ENCODE assay signal across 19 cellular contexts in the genomic region with DNA sequence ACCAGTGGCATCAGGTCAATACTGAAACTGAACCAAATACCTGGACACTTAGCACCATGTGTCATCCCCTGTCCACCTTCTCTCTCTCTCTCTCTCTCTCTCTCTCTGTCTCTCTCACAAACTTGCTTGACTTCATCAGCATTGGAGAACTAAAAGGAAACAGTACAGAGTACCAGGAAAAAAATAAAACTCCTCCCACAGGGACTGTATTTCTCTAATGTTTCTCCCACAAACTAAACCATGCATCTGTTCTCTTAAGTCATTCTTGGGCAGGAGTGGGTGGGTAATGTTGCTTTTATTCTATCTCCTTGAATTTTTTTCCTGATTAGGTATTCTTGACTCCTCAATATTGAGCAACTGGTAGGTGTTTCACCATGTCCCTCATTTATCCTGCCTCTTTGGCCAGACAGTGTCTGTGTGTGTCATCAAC.
A peak's percentile ranks its signal among the peaks of the same experiment; 100 is the strongest.
DNase-seq lines count a peak whose midpoint lies in the region; ATAC-seq and TF ChIP-seq lines count a peak whose summit lies in the region.
"Had no signal": no experiment of that assay in that cellular context is flagged by ENCODE, and none has a peak within 500 bp of the region (broad histone marks: within the 10 kb centered on the region; RNA-seq: fewer than 3 reads in every experiment).

No MANE protein-coding gene starts in this region.

- H4K20me1 ChIP-seq in GM23248 (ENCODE audit: insufficient read depth) = no peaks in the 10 kb centered on the region

- H3K9ac ChIP-seq in GM23248 = no peak overlapping the region

- H3K9me3 ChIP-seq in AG04450 (ENCODE audit: control insufficient read depth, insufficient read depth, low read length) (no peaks in the 10 kb centered on the region), GM23248 (ENCODE audit: low read depth) (no peaks in the 10 kb centered on the region), Peyer's patch (no peaks in the 10 kb centered on the region)
- H3K9me3 ChIP-seq: A549, lower lobe of right lung, neutrophil had no signal

- peaks cover 22% of the 10 kb centered on the region for H3K4me1 ChIP-seq in GM23248 (ENCODE audit: insufficient read depth)
- no peaks in the 10 kb centered on the region for H3K4me1 ChIP-seq in Peyer's patch
- H3K4me1 ChIP-seq: lower lobe of right lung had no signal

- TF ChIP-seq POLR2A in Peyer's patch (IDR thresholded peaks at IDR 0.05) = no peak

- in situ Hi-C loops in GM23248 (cut with MboI) = no loop called here

- H3K27ac ChIP-seq in AG04450 (ENCODE audit: low read depth, low read length) (peak overlapping the region; percentile 31), GM23248 (peak overlapping the region; percentile 11; the same call in 1 of the 2 replicates), Peyer's patch (no peak overlapping the region)
- H3K27ac ChIP-seq: lower lobe of right lung, neutrophil had no signal

- H3K27me3 ChIP-seq in AG04450 (ENCODE audit: control insufficient read depth, insufficient read depth, low read length) (no peaks in the 10 kb centered on the region), GM23248 (replicated peaks; ENCODE audit: insufficient read depth) (no peaks in the 10 kb centered on the region), Peyer's patch (no peaks in the 10 kb centered on the region)

- H3F3A ChIP-seq in GM23248 (ENCODE audit: insufficient read depth) = peaks cover 13% of the 10 kb centered on the region; the same call in 1 of the 2 replicates

- H3K9me2 ChIP-seq in GM23248 (ENCODE audit: insufficient read depth) = no peaks in the 10 kb centered on the region

- H3K4me2 ChIP-seq in GM23248 (ENCODE audit: unreplicated experiment) = no peak overlapping the region
- H3K4me2 ChIP-seq: A549 had no signal

- H2AFZ ChIP-seq in GM23248 = no peak overlapping the region

- no peaks in the 10 kb centered on the region for H3K36me3 ChIP-seq in GM23248 (ENCODE audit: low read depth)
- H3K36me3 ChIP-seq in Peyer's patch = no peaks in the 10 kb centered on the region
- H3K36me3 ChIP-seq: lower lobe of right lung, neutrophil had no signal

- ATAC-seq in GM19035 (IDR thresholded peaks at IDR 0.05; ENCODE audit: unreplicated experiment) = no peak
- ATAC-seq: A549; CD8-positive, alpha-beta T cell; lower lobe of right lung had no signal

- POLR2A ChIA-PET in AG04450 (lab: Yijun Ruan, JAX) = interaction anchor here (0.7 kb wide), 1 partner anchor 14 kb away, joined by 3 read pairs; no protein-coding TSS in a partner anchor

- no peak for DNase-seq in AG04450 (ENCODE audit: low read depth, low spot score)
- peak; percentile 82 for DNase-seq in GM23248
- DNase-seq in amniotic epithelial cell (ENCODE audit: low read depth) = peak; percentile 49
- DNase-seq in foreskin fibroblast = peak; percentile 23 to 24
- no peak for DNase-seq in NCI-H1417 (lab: John Stamatoyannopoulos, UW)
- DNase-seq in AML-193 (lab: John Stamatoyannopoulos, UW) = no peak
- no peak for DNase-seq in Peyer's patch
- DNase-seq: activated CD4-positive, alpha-beta T cell treated with anti-CD3 and anti-CD28 coated beads for 4 hours; CD8-positive, alpha-beta T cell; effector CD8-positive, alpha-beta T cell; foreskin melanocyte; lower lobe of right lung; MM.1S; NCI-H1436 treated with DMSO at 0.1 percent for 48 hours; NCI-H526; SHP77 had no signal

- no peak for TF ChIP-seq CTCF in AG04450 (IDR thresholded peaks at IDR 0.05; ENCODE audit: low read depth, low read length)
- no peak for TF ChIP-seq CTCF in foreskin fibroblast (IDR thresholded peaks at IDR 0.05; ENCODE audit: low read depth, low read length)
- TF ChIP-seq CTCF in Peyer's patch (IDR thresholded peaks at IDR 0.05) = no peak

- H3K79me2 ChIP-seq in GM23248 (ENCODE audit: insufficient read depth) = no peaks in the 10 kb centered on the region

- H3K4me3 ChIP-seq in AG04450 (ENCODE audit: low read depth, low read length) (no peak overlapping the region), GM23248 (no peak overlapping the region), foreskin fibroblast (ENCODE audit: low read depth in 1 of 2, low read length in 2 of 2) (no peak overlapping the region), Peyer's patch (no peak overlapping the region)
- H3K4me3 ChIP-seq: A549, lower lobe of right lung had no signal

- CTCF ChIA-PET in AG04450 (lab: Charles Lee) = no interaction called here

Comparison
In these comparisons a context has a peak if more than half of its experiments do, and no peak if none do; other contexts are left out.
1. DNase-seq: peak in GM23248 (single experiment), amniotic epithelial cell (single experiment) and foreskin fibroblast (2 of 2); none in AG04450 (single experiment), NCI-H1417 (0 of 3), AML-193 (0 of 2) and Peyer's patch (0 of 3).
2. H3K27ac ChIP-seq: peak in AG04450 (single experiment) and GM23248 (single experiment); none in Peyer's patch (0 of 4).